27 cellular contexts compared by ENCODE assay signal in the genomic region with DNA sequence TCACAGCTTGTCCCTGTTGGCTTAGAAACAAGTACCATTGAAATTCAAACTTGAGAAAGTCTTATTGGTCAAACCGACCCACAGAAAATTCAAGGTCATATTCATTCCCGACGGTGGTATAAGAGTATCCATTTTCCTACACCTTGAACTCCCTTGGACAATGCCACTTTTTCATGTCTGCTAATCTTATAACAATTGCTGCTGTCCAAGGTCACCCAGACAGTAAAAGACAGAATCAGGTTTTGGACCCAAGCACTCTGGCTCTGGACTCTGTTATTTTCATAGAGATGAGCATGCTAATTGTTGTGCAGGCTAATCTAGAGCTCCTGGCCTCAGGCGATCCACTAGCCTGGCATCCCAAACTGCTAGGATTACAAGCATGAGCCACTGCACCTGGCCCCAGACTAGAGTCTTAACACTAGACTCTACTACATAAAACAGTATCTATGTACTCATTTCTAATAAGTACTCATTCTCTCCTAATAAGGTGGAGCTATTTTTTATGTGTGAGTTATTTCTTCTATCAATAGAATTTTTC. TPM values are rescaled to one million over a fixed set of nuclear protein-coding genes. Genes with fewer than 3 reads are reported as not detected.
"Had no signal": no experiment of that assay in that cellular context is flagged by ENCODE, and none has a peak within 500 bp of the region (broad histone marks: within the 10 kb centered on the region; RNA-seq: fewer than 3 reads in every experiment).

No MANE protein-coding gene starts in this region.

- H3K4me1 Mint-ChIP-seq: activated CD4-positive, alpha-beta T cell treated with anti-CD3 and anti-CD28 coated beads, Interleukin-2, amount 10 ng/mL, durations not matched to agents 24 days and 14 days; activated naive CD4-positive, alpha-beta T cell treated with anti-CD3 and anti-CD28 coated beads, Interleukin-2, amount 50 U/mL, for 24 hours; activated naive CD8-positive, alpha-beta T cell treated with anti-CD3 and anti-CD28 coated beads, Interleukin-2, amount 10 ng/mL, durations not matched to agents 7 days and 5 days; central memory CD8-positive, alpha-beta T cell had no signal

- H3K4me3 ChIP-seq: ascending aorta, cardiac muscle cell, Peyer's patch had no signal

- H3K4me3 Mint-ChIP-seq: activated CD4-positive, alpha-beta T cell treated with anti-CD3 and anti-CD28 coated beads, Interleukin-2, amount 10 ng/mL, durations not matched to agents 24 days and 14 days; activated CD8-positive, alpha-beta T cell treated with anti-CD3 and anti-CD28 coated beads for 36 hours; activated naive CD4-positive, alpha-beta T cell treated with anti-CD3 and anti-CD28 coated beads, Interleukin-2, amount 50 U/mL, for 24 hours; activated naive CD8-positive, alpha-beta T cell treated with anti-CD3 and anti-CD28 coated beads, Interleukin-2, amount 10 ng/mL, durations not matched to agents 7 days and 5 days; activated T-cell treated with anti-CD3 and anti-CD28 coated beads, Interleukin-2, amount 50 U/mL, for 24 hours; central memory CD8-positive, alpha-beta T cell; T-helper 2 cell treated with Interferon-gamma antibody and Interleukin-4, amounts not matched to agents 5 μg/mL and 100 μg/mL, for 36 hours had no signal

- H3K27me3 Mint-ChIP-seq: activated CD4-positive, alpha-beta T cell treated with anti-CD3 and anti-CD28 coated beads, Interleukin-2, amount 10 ng/mL, durations not matched to agents 24 days and 14 days; activated CD8-positive, alpha-beta T cell treated with anti-CD3 and anti-CD28 coated beads for 36 hours; activated naive CD4-positive, alpha-beta T cell treated with anti-CD3 and anti-CD28 coated beads, Interleukin-2, amount 50 U/mL, for 24 hours; activated naive CD8-positive, alpha-beta T cell treated with anti-CD3 and anti-CD28 coated beads, Interleukin-2, amount 10 ng/mL, durations not matched to agents 7 days and 5 days; activated T-cell treated with anti-CD3 and anti-CD28 coated beads, Interleukin-2, amount 50 U/mL, for 24 hours; central memory CD8-positive, alpha-beta T cell had no signal

- H3K27me3 ChIP-seq: ascending aorta, Peyer's patch had no signal

- ATAC-seq: activated CD8-positive, alpha-beta T cell treated with anti-CD3 and anti-CD28 coated beads for 36 hours; PC-3 had no signal

- H3K27ac Mint-ChIP-seq: activated CD4-positive, alpha-beta T cell treated with anti-CD3 and anti-CD28 coated beads, Interleukin-2, amount 10 ng/mL, durations not matched to agents 24 days and 14 days; activated CD8-positive, alpha-beta T cell treated with anti-CD3 and anti-CD28 coated beads for 36 hours; activated naive CD4-positive, alpha-beta T cell treated with anti-CD3 and anti-CD28 coated beads, Interleukin-2, amount 50 U/mL, for 24 hours; activated naive CD8-positive, alpha-beta T cell treated with anti-CD3 and anti-CD28 coated beads, Interleukin-2, amount 10 ng/mL, durations not matched to agents 7 days and 5 days; activated T-cell treated with anti-CD3 and anti-CD28 coated beads, Interleukin-2, amount 50 U/mL, for 24 hours; activated T-helper 2 cell treated with anti-CD3 and anti-CD28 coated beads, Interferon-gamma antibody, Interleukin-2, Interleukin-4, amounts not matched to agents 10 μg/mL and 5 μg/mL and 100 μg/mL, durations not matched to agents 14 hours and 24 hours and 36 hours; T-helper 2 cell treated with Interferon-gamma antibody and Interleukin-4, amounts not matched to agents 5 μg/mL and 100 μg/mL, for 36 hours had no signal

- H3K9me3 ChIP-seq: ascending aorta, Peyer's patch had no signal

- H3K4me1 ChIP-seq: ascending aorta had no signal

- DNase-seq: activated CD4-positive, alpha-beta T cell treated with anti-CD3 and anti-CD28 coated beads, Interleukin-2, amount 10 ng/mL, durations not matched to agents 24 days and 14 days; activated CD4-positive, alpha-beta T cell treated with anti-CD3 and anti-CD28 coated beads, Interleukin-2, amount 50 U/mL, for 4 hours; activated CD8-positive, alpha-beta T cell treated with anti-CD3 and anti-CD28 coated beads for 36 hours; activated gamma-delta T cell; activated naive CD4-positive, alpha-beta T cell treated with Interleukin-2 at 50 U/mL for 16 hours; activated naive CD8-positive, alpha-beta T cell treated with anti-CD3 and anti-CD28 coated beads, Interleukin-2, amount 10 ng/mL, durations not matched to agents 7 days and 5 days; activated T-cell treated with anti-CD3 and anti-CD28 coated beads, Interleukin-2, amount 50 U/mL, for 24 hours; amygdala; Karpas-422; KBM-7; NCI-H1105; NCI-H1417 treated with DMSO at 0.1 percent for 48 hours; NCI-H1694 treated with DMSO at 0.1 percent for 48 hours; NCI-H2029; NCI-H345; NCI-H510A; PC-3; Peyer's patch; RPMI8226; SIG-M5; SW 1271 had no signal

- H3K27ac ChIP-seq: ascending aorta, cardiac muscle cell, Peyer's patch had no signal

- H3K36me3 Mint-ChIP-seq: activated naive CD8-positive, alpha-beta T cell treated with anti-CD3 and anti-CD28 coated beads, Interleukin-2, amount 10 ng/mL, durations not matched to agents 7 days and 5 days had no signal

- H3K36me3 ChIP-seq: ascending aorta, cardiac muscle cell, Peyer's patch had no signal

RNA-seq across cellular contexts. Expression of a gene that starts 57.8 kb away (rescaled TPM):
- total RNA-seq: ascending aorta had no signal
